Comparison of ENCODE assay signal across 8 cellular contexts in genomic region chr16:84503751-84504395, GRCh38. TPM values are rescaled to one million over a fixed set of nuclear protein-coding genes. Genes with fewer than 3 reads are reported as not detected.
DNase-seq lines count a peak whose midpoint lies in the region; ATAC-seq, FAIRE-seq and TF ChIP-seq lines count a peak whose summit lies in the region.

No MANE protein-coding gene starts in this region.

- peaks cover 9% of the 10 kb centered on the region; the same call in 1 of the 2 replicates for H3K23me2 ChIP-seq in H1 (ENCODE audit: low read depth, low read length)

- 64% methylated on average over 9 of the region's 13 CpGs; no CpG with 5 or more reads in 1 of the 2 experiments for WGBS in H1 (ENCODE audit: extremely low coverage in 1 of 2, insufficient coverage in 1 of 2, insufficient read length in 1 of 2, insufficient replicate concordance in 2 of 2, low coverage in 1 of 2, low lambda C conversion rate in 2 of 2, missing lambda C conversion rate in 1 of 2), 2 experiments

- peak overlapping the region; percentile 82 for H3K4me3 ChIP-seq in NT2/D1 (ENCODE audit: insufficient read length, low read depth)
- H3K4me3 ChIP-seq in H1 (ENCODE audit: extremely low read depth in 1 of 4, insufficient read depth in 2 of 4, low read depth in 3 of 4, low read length in 4 of 4) = peak overlapping the region; percentile 65 to 96 (median 93)
- peak overlapping the region; percentile 98 for H3K4me3 ChIP-seq in neural cell (ENCODE audit: low read length)

- H2BK12ac ChIP-seq in H1 (ENCODE audit: low read depth, low read length) = no peak overlapping the region

- no peak overlapping the region for H3K23ac ChIP-seq in H1 (ENCODE audit: insufficient read length)

- H4K20me1 ChIP-seq in H1 (replicated peaks in 1 of 2; ENCODE audit: control insufficient read depth in 1 of 2, insufficient read depth in 2 of 2, low read length in 2 of 2) = peaks cover 0 to 1% of the 10 kb centered on the region in 2 experiments
- H4K20me1 ChIP-seq in neural cell (ENCODE audit: insufficient read depth) = no peaks in the 10 kb centered on the region

- no peak overlapping the region; the same call in 1 of the 2 replicates for H4K8ac ChIP-seq in H1 (ENCODE audit: extremely low read depth, insufficient read depth, low read length)

- H3K79me2 ChIP-seq in H1 (ENCODE audit: control insufficient read depth in 1 of 2, insufficient read depth in 2 of 2, low read length in 2 of 2) (peaks cover 0 to 4% of the 10 kb centered on the region in 2 experiments; a peak in 1 of 4 replicates), neural cell (replicated peaks; ENCODE audit: insufficient read depth, low read length) (peaks cover 13% of the 10 kb centered on the region)

- no peak for TF ChIP-seq POLR2A in H1 (IDR thresholded peaks at IDR 0.05; ENCODE audit: control extremely low read depth in 1 of 2, low read depth in 2 of 2, low read length in 2 of 2)

- H3K27ac ChIP-seq in H1 (ENCODE audit: low read depth, low read length) (no peak overlapping the region), neural cell (ENCODE audit: low read length) (peak overlapping the region; percentile 52)

- peaks cover 22% of the 10 kb centered on the region for H3K36me3 ChIP-seq in NT2/D1 (ENCODE audit: insufficient read depth, insufficient read length, low read length)
- no peaks in the 10 kb centered on the region for H3K36me3 ChIP-seq in H1 (ENCODE audit: control insufficient read depth in 2 of 4, insufficient read depth in 4 of 4, low read length in 3 of 4)
- no peaks in the 10 kb centered on the region for H3K36me3 ChIP-seq in neural cell (ENCODE audit: insufficient read depth, low read length)

- no peaks in the 10 kb centered on the region for H3K79me1 ChIP-seq in H1 (ENCODE audit: low read depth, low read length)

- ATAC-seq in GM19395 (IDR thresholded peaks at IDR 0.05; ENCODE audit: unreplicated experiment) = peak; percentile 10
- no peak for ATAC-seq in GM21786 (IDR thresholded peaks at IDR 0.05; ENCODE audit: unreplicated experiment)
- no peak for ATAC-seq in HG03025 (IDR thresholded peaks at IDR 0.05; ENCODE audit: low FRiP score, unreplicated experiment)

- no peaks in the 10 kb centered on the region for H3K9me2 ChIP-seq in neural cell (ENCODE audit: insufficient read depth, low read length)

- no peak overlapping the region for H3K18ac ChIP-seq in H1 (ENCODE audit: extremely low read depth, low read length)

- H3K4me1 ChIP-seq in NT2/D1 (ENCODE audit: insufficient read depth, insufficient read length) (peaks cover 18% of the 10 kb centered on the region), H1 (replicated peaks in 1 of 4; ENCODE audit: control insufficient read depth in 3 of 4, insufficient read depth in 4 of 4, low read length in 3 of 4) (peaks cover 0 to 12% (median 8%) of the 10 kb centered on the region in 4 experiments; a peak in 5 of 7 replicates)

- no peak for FAIRE-seq in H1 (lab: Jason Lieb, UNC)

- no peak for TF ChIP-seq CTCF in H1 (IDR thresholded peaks at IDR 0.05; ENCODE audit: control extremely low read depth in 1 of 3, insufficient read depth in 1 of 3, low read depth in 1 of 3, low read length in 3 of 3)
- TF ChIP-seq CTCF in neural cell (IDR thresholded peaks at IDR 0.05; ENCODE audit: poor library complexity, severe bottlenecking) = no peak

- CTCF ChIA-PET in H1 (lab: Charles Lee; ENCODE audit: partially characterized antibody) = interaction anchor here (0.7 to 2.6 kb wide), 4 partner anchors 96 to 1956 kb away, joined by 3 to 6 read pairs (median 3); no protein-coding TSS in a partner anchor

- H3K4me2 ChIP-seq in H1 (ENCODE audit: insufficient read depth in 1 of 2, low read depth in 2 of 2, low read length in 2 of 2) = peak overlapping the region; percentile 88 to 90
- H3K4me2 ChIP-seq in neural cell (ENCODE audit: low read length) = peak overlapping the region; percentile 91

- H2BK5ac ChIP-seq in H1 (ENCODE audit: low read depth, low read length) = no peak overlapping the region

- H3K9ac ChIP-seq in NT2/D1 (ENCODE audit: insufficient read length, low read depth) (peak overlapping the region; percentile 83), H1 (replicated peaks in 1 of 4; ENCODE audit: extremely low read depth in 1 of 4, low read depth in 3 of 4, low read length in 3 of 4) (no peak overlapping the region), neural cell (ENCODE audit: low read length) (peak overlapping the region; percentile 89)

- no peak overlapping the region for H3K4ac ChIP-seq in H1 (replicated peaks; ENCODE audit: insufficient read length, low read depth, low read length)

- H2BK15ac ChIP-seq in H1 (ENCODE audit: low read length) = no peak overlapping the region

- H3K9me3 ChIP-seq in NT2/D1 (ENCODE audit: insufficient read depth, low read length) (no peaks in the 10 kb centered on the region), H1 (ENCODE audit: insufficient read depth in 2 of 2, low read depth in 1 of 2, low read length in 1 of 2) (no peaks in the 10 kb centered on the region), neural cell (ENCODE audit: low read length) (no peaks in the 10 kb centered on the region)

- H2BK20ac ChIP-seq in H1 (ENCODE audit: low read length) = no peak overlapping the region

- no peaks in the 10 kb centered on the region for H3F3A ChIP-seq in neural cell (ENCODE audit: insufficient read depth, low read length, poor library complexity, severe bottlenecking)

- H3K14ac ChIP-seq in H1 (ENCODE audit: insufficient read length) = no peak overlapping the region

- DNase-seq in NT2/D1 (ENCODE audit: low read depth, low spot score) (no peak), H1 (ENCODE audit: low read depth in 1 of 2, low spot score in 2 of 2) (no peak), NCI-H2227 treated with DMSO at 0.1 percent for 48 hours (lab: John Stamatoyannopoulos, UW) (no peak), NCI-H524 treated with DMSO at 0.1 percent for 48 hours (lab: John Stamatoyannopoulos, UW) (no peak)

- no peak overlapping the region for H4K5ac ChIP-seq in H1 (ENCODE audit: insufficient read length, low read depth, low read length)

- no peak overlapping the region for H4K91ac ChIP-seq in H1 (replicated peaks; ENCODE audit: insufficient read length, low read length)

- no peak overlapping the region for H3K56ac ChIP-seq in H1 (replicated peaks; ENCODE audit: insufficient read length, low read depth, low read length)

- TF ChIP-seq RAD21 in H1 (IDR thresholded peaks at IDR 0.05 in 1 of 2, conservative IDR thresholded peaks at IDR 0.05 in 1 of 2; ENCODE audit: low read depth in 2 of 2, low read length in 2 of 2) = no peak
- TF ChIP-seq RAD21 in neural cell (conservative IDR thresholded peaks at IDR 0.05) = no peak

- TF ChIP-seq EP300 in H1 (IDR thresholded peaks at IDR 0.05; ENCODE audit: borderline replicate concordance in 1 of 2, low read depth in 2 of 2, low read length in 2 of 2) = no peak
- TF ChIP-seq EP300 in neural cell (conservative IDR thresholded peaks at IDR 0.05; ENCODE audit: poor library complexity, severe bottlenecking) = no peak

- H2BK120ac ChIP-seq in H1 (replicated peaks; ENCODE audit: low read depth, low read length) = no peak overlapping the region

- H3K27me3 ChIP-seq in NT2/D1 (ENCODE audit: insufficient read depth, insufficient read length) (no peaks in the 10 kb centered on the region), H1 (replicated peaks in 1 of 4; ENCODE audit: control insufficient read depth in 3 of 4, extremely low read depth in 1 of 4, insufficient read depth in 3 of 4, low read length in 3 of 4) (no peaks in the 10 kb centered on the region), neural cell (ENCODE audit: insufficient read depth, low read depth, low read length) (no peaks in the 10 kb centered on the region)

- H2AFZ ChIP-seq in H1 (ENCODE audit: low read length) (0 out of 2 replicates have a peak overlapping the region, but pooled peaks have one; percentile 13), neural cell (ENCODE audit: low read depth, low read length) (peak overlapping the region; percentile 99)

- POLR2A ChIA-PET in H1 (lab: Charles Lee; ENCODE audit: partially characterized antibody) = interaction anchor here (1.0 kb wide), 1 partner anchor 9 kb away, joined by 3 read pairs; no protein-coding TSS in a partner anchor

- H2AK5ac ChIP-seq in H1 (ENCODE audit: low read depth, low read length) = no peak overlapping the region

TF ChIP-seq in H1, 55 proteins besides CTCF, POLR2A, EP300 and RAD21 (continues in another document):
- no peak for TF ChIP-seq SIN3A (conservative IDR thresholded peaks at IDR 0.05 in 1 of 2, IDR thresholded peaks at IDR 0.05 in 1 of 2; ENCODE audit: low read depth in 1 of 2, low read length in 2 of 2)
- no peak for TF ChIP-seq CREB1 (IDR thresholded peaks at IDR 0.05)
- TF ChIP-seq EZH2 (IDR thresholded peaks at IDR 0.05; ENCODE audit: low read depth, low read length, severe bottlenecking) = no peak
- no peak for TF ChIP-seq RXRA (IDR thresholded peaks at IDR 0.05; ENCODE audit: insufficient read depth, low read depth, low read length)
- no peak for TF ChIP-seq EGR1 (IDR thresholded peaks at IDR 0.05; ENCODE audit: borderline replicate concordance, low read depth, low read length)
- TF ChIP-seq FOSL1 (IDR thresholded peaks at IDR 0.05; ENCODE audit: insufficient read depth, low read depth, low read length) = no peak
- no peak for TF ChIP-seq SP2 (IDR thresholded peaks at IDR 0.05; ENCODE audit: low read length)
- no peak for TF ChIP-seq CBX5 (IDR thresholded peaks at IDR 0.05; ENCODE audit: low read depth, low read length)

TF ChIP-seq in neural cell, 6 proteins besides CTCF, POLR2A, EP300 and RAD21 (continues in another document):
- no peak for TF ChIP-seq TAF1 (IDR thresholded peaks at IDR 0.05; ENCODE audit: low read depth)

RNA-seq across cellular contexts. Expression of gene MEAK7, which starts 0.6 kb away (rescaled TPM):
- 19.0 and 19.6 TPM in 2 replicates for total RNA-seq in H1 (2021; fragmentation: NEBNext Ultra II Directional; extraction: Animal tissue kit (Norgen Biotek cat#: 25700))
- polyA plus RNA-seq in H1 (2011; rRNA removed) (9.6 and 13.6 TPM in 2 replicates), neural cell (12.4 and 22.1 TPM in 2 replicates)
- polyA plus RNA-seq in H1 (2011; cell fraction: cytosol; rRNA removed) = 14.1 TPM
- 14.5 TPM for polyA plus RNA-seq in H1 (2011; cell fraction: nucleus; rRNA removed)
- polyA plus RNA-seq in H1 (2012, experiment 1 of 2) = 12.3 to 15.0 TPM (median 12.8 TPM) in 4 replicates
- polyA plus RNA-seq in H1 (2012, experiment 2 of 2) = 6.5 TPM
- polyA plus RNA-seq in H1 (2013, experiment 1 of 2) = 6.0 TPM
- polyA plus RNA-seq in H1 (2013, experiment 2 of 2) = 5.3 TPM
- polyA minus RNA-seq in H1 (2011; rRNA and poly(A)+ RNA removed) = 15.7 and 18.2 TPM in 2 replicates
- polyA minus RNA-seq in H1 (2011; cell fraction: cytosol; rRNA and poly(A)+ RNA removed) = 18.6 TPM
- polyA minus RNA-seq in H1 (2011; cell fraction: nucleus; rRNA and poly(A)+ RNA removed) = 16.5 TPM
- polyA minus RNA-seq in neural cell = 31.4 and 36.0 TPM in 2 replicates

Comparison
In these comparisons a context has a peak if more than half of its experiments do, and no peak if none do; other contexts are left out.
1. H3K9ac ChIP-seq: peak in NT2/D1 (single experiment) and neural cell (single experiment); none in H1 (0 of 4).
2. Peak in every context shown above with its lines, with median percentiles within 50 percentile points of each other: H3K4me3 ChIP-seq.